Comparison of ENCODE assay signal across 24 cellular contexts in the genomic region with DNA sequence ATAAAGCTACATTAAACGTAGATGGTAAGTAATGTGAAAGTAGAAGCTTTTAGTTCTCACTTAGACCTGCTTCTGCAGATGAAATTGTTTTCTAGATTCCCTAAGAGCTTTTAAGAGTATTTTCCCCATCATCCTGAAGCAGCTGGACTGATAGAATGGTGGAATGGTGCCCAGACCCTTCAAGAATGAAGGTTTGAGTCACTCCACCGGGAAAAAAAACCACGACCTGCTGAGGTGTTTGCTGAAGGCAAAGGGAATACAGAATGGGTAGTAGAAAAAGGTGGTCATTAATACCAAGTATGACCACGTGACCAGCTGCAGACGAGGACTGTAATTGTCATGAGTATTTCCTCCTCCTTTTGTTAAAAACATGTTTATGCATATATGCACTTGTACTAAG.
DNase-seq lines count a peak whose midpoint lies in the region; FAIRE-seq and TF ChIP-seq lines count a peak whose summit lies in the region.
"Had no signal": no experiment of that assay in that cellular context is flagged by ENCODE, and none has a peak within 500 bp of the region (broad histone marks: within the 10 kb centered on the region; RNA-seq: fewer than 3 reads in every experiment).

No MANE protein-coding gene starts in this region.

- no peaks in the 10 kb centered on the region for H3K36me3 Mint-ChIP-seq in astrocyte (ENCODE audit: low read depth, unreplicated experiment)
- H3K36me3 Mint-ChIP-seq: CD14-positive monocyte had no signal

- H3K4me3 ChIP-seq in astrocyte (ENCODE audit: insufficient read depth, low read depth, low read length) (no peak overlapping the region), mammary epithelial cell (replicated peaks in 1 of 3; ENCODE audit: insufficient read depth in 1 of 3, low read depth in 2 of 3, low read length in 3 of 3) (no peak overlapping the region), PC-9 (no peak overlapping the region), Peyer's patch (no peak overlapping the region)
- H3K4me3 ChIP-seq: GM23248 had no signal

- peak; percentile 11 for DNase-seq in DMS53 (lab: John Stamatoyannopoulos, UW)
- DNase-seq in DMS53 treated with DMSO at 0.1 percent for 48 hours (lab: John Stamatoyannopoulos, UW; ENCODE audit: unreplicated experiment): no peak
- peak; percentile 10 for DNase-seq in astrocyte (ENCODE audit: low read depth)
- DNase-seq in mammary epithelial cell: peak; percentile 57
- DNase-seq in NCI-H146 (lab: John Stamatoyannopoulos, UW): no peak
- no peak for DNase-seq in PC-9
- no peak for DNase-seq in Peyer's patch
- DNase-seq: 8988T, DND-41, GM23248, H9, HFFc6, KG1, NCI-H1105, NCI-H1694 treated with DMSO at 0.1 percent for 48 hours, NCI-H2227 treated with DMSO at 0.1 percent for 48 hours, NCI-H510A treated with DMSO at 0.1 percent for 48 hours, NCI-H748 treated with DMSO at 0.1 percent for 48 hours, SIG-M5, SK-N-SH had no signal

- WGBS in mammary epithelial cell (ENCODE audit: low coverage, missing lambda C conversion rate): 35% methylated on average over 4 of the region's 5 CpGs

- H3K79me2 ChIP-seq in astrocyte (ENCODE audit: insufficient read depth, low read length) (no peaks in the 10 kb centered on the region), mammary epithelial cell (ENCODE audit: insufficient read depth, low read length) (no peaks in the 10 kb centered on the region), PC-9 (ENCODE audit: low read depth) (no peaks in the 10 kb centered on the region)

- H3K4me1 ChIP-seq in astrocyte (ENCODE audit: insufficient read depth, low read length) (no peaks in the 10 kb centered on the region), mammary epithelial cell (ENCODE audit: insufficient read depth, low read length) (peaks cover 42% of the 10 kb centered on the region), PC-9 (replicated peaks; ENCODE audit: insufficient read depth) (no peaks in the 10 kb centered on the region), Peyer's patch (no peaks in the 10 kb centered on the region)

- H3K27me3 ChIP-seq in astrocyte (ENCODE audit: insufficient read depth, low read length): no peaks in the 10 kb centered on the region
- H3K27me3 ChIP-seq in mammary epithelial cell (ENCODE audit: insufficient read depth, low read length): no peaks in the 10 kb centered on the region
- H3K27me3 ChIP-seq in PC-9 (ENCODE audit: insufficient read depth, low read depth): no peaks in the 10 kb centered on the region
- H3K27me3 ChIP-seq in Peyer's patch: no peaks in the 10 kb centered on the region

- H3K4me2 ChIP-seq in astrocyte (ENCODE audit: low read length): no peak overlapping the region
- H3K4me2 ChIP-seq in mammary epithelial cell (ENCODE audit: insufficient read depth, low read depth, low read length): no peak overlapping the region
- H3K4me2 ChIP-seq in PC-9: no peak overlapping the region
- H3K4me2 ChIP-seq: SK-N-SH had no signal

- intact Hi-C loops in mammary epithelial cell (cut with micrococcal nuclease) (no loop called here), PC-9 (cut with micrococcal nuclease; ENCODE audit: unreplicated experiment) (no loop called here)

- no peak overlapping the region for H3K9ac ChIP-seq in astrocyte (ENCODE audit: low read length)
- H3K9ac ChIP-seq in mammary epithelial cell (ENCODE audit: insufficient read depth, low read length): no peak overlapping the region
- H3K9ac ChIP-seq: GM23248, SK-N-SH had no signal

- no peaks in the 10 kb centered on the region for H3K9me3 Mint-ChIP-seq in astrocyte (ENCODE audit: unreplicated experiment)

- H2AFZ ChIP-seq in astrocyte (ENCODE audit: low read depth, low read length): no peak overlapping the region
- H2AFZ ChIP-seq in mammary epithelial cell (ENCODE audit: low read depth, low read length): peak overlapping the region; percentile 32
- no peak overlapping the region for H2AFZ ChIP-seq in PC-9
- H2AFZ ChIP-seq: GM23248 had no signal

- CTCF ChIA-PET in mammary epithelial cell (lab: Charles Lee; ENCODE audit: low non-redundant PET): interaction anchor here (0.6 kb wide), 1 partner anchor 201 kb away, joined by 3 read pairs; no protein-coding TSS in a partner anchor
- CTCF ChIA-PET in PC-9 (lab: Charles Lee): interaction anchor here (0.7 kb wide), 1 partner anchor 10 kb away, joined by 4 read pairs; no protein-coding TSS in a partner anchor

- H3K27me3 Mint-ChIP-seq in astrocyte (ENCODE audit: low read depth, unreplicated experiment): no peaks in the 10 kb centered on the region

- H3K4me3 Mint-ChIP-seq in astrocyte (ENCODE audit: unreplicated experiment): no peak overlapping the region
- H3K4me3 Mint-ChIP-seq: B cell, CD14-positive monocyte, H9, HFFc6 had no signal

- POLR2A ChIA-PET in PC-9 (lab: Charles Lee; ENCODE audit: unreplicated experiment): no interaction called here

- no peaks in the 10 kb centered on the region for H3F3A ChIP-seq in PC-9 (ENCODE audit: insufficient read depth, low read depth)

- FAIRE-seq in astrocyte (lab: Jason Lieb, UNC): no peak
- FAIRE-seq: D721Med, GM12891 had no signal

- no peaks in the 10 kb centered on the region for H4K20me1 ChIP-seq in astrocyte (ENCODE audit: insufficient read depth, low read length)
- H4K20me1 ChIP-seq in mammary epithelial cell (ENCODE audit: insufficient read depth, low read length): no peaks in the 10 kb centered on the region
- H4K20me1 ChIP-seq in PC-9 (ENCODE audit: insufficient read depth): no peaks in the 10 kb centered on the region

- dilution Hi-C loops in mammary epithelial cell (cut with HindIII; ENCODE audit: low sequenced_read_pairs): no loop called here

- no peak for TF ChIP-seq POLR2A in Peyer's patch (IDR thresholded peaks at IDR 0.05)

- peaks cover 16% of the 10 kb centered on the region for H3K4me1 Mint-ChIP-seq in astrocyte (ENCODE audit: low read depth, unreplicated experiment)
- H3K4me1 Mint-ChIP-seq: B cell, CD14-positive monocyte had no signal

- H3K9me3 ChIP-seq in astrocyte (ENCODE audit: insufficient read depth, low read depth, low read length) (no peaks in the 10 kb centered on the region), mammary epithelial cell (replicated peaks; ENCODE audit: insufficient read depth, low read length) (no peaks in the 10 kb centered on the region), PC-9 (ENCODE audit: insufficient read depth, low read depth) (no peaks in the 10 kb centered on the region), Peyer's patch (no peaks in the 10 kb centered on the region)
- H3K9me3 ChIP-seq: SK-N-SH had no signal

- in situ Hi-C loops in mammary epithelial cell (cut with MboI; ENCODE audit: low sequenced_read_pairs in 2 of 2): no loop called here

- TF ChIP-seq CTCF in astrocyte (IDR thresholded peaks at IDR 0.05; ENCODE audit: insufficient read depth, low read depth, low read length) (no peak), mammary epithelial cell (conservative IDR thresholded peaks at IDR 0.05 in 1 of 2, IDR thresholded peaks at IDR 0.05 in 1 of 2; ENCODE audit: extremely low read depth in 1 of 2, insufficient read depth in 1 of 2, low read depth in 1 of 2, low read length in 2 of 2) (no peak), PC-9 (conservative IDR thresholded peaks at IDR 0.05) (no peak), Peyer's patch (IDR thresholded peaks at IDR 0.05) (no peak)

- no TSS peak for BruUV-seq in mammary epithelial cell (replicated peaks; lab: Mats Ljungman, UMichigan)
- no TSS peak for BruUV-seq in PC-9 (replicated peaks; lab: Mats Ljungman, UMichigan)

- H3K9me2 ChIP-seq in PC-9 (ENCODE audit: insufficient read depth): no peaks in the 10 kb centered on the region
- H3K9me2 ChIP-seq: SK-N-SH had no signal

- H3K36me3 ChIP-seq in astrocyte (ENCODE audit: insufficient read depth, low read length) (no peaks in the 10 kb centered on the region), mammary epithelial cell (ENCODE audit: insufficient read depth, low read length) (no peaks in the 10 kb centered on the region), PC-9 (ENCODE audit: low read depth) (no peaks in the 10 kb centered on the region), Peyer's patch (no peaks in the 10 kb centered on the region)

- H3K27ac Mint-ChIP-seq in astrocyte (ENCODE audit: unreplicated experiment): no peak overlapping the region
- H3K27ac Mint-ChIP-seq: B cell, H9, HFFc6 had no signal

- H3K27ac ChIP-seq in astrocyte (ENCODE audit: low read depth, low read length) (no peak overlapping the region), mammary epithelial cell (ENCODE audit: insufficient read depth, low read depth, low read length) (no peak overlapping the region), PC-9 (no peak overlapping the region), Peyer's patch (no peak overlapping the region)
- H3K27ac ChIP-seq: GM23248 had no signal

Comparison
In these comparisons a context has a peak if more than half of its experiments do, and no peak if none do; other contexts are left out.
1. DNase-seq: peak in DMS53 (single experiment), astrocyte (single experiment) and mammary epithelial cell (single experiment); none in DMS53 treated with DMSO at 0.1 percent for 48 hours (single experiment), NCI-H146 (single experiment), PC-9 (0 of 2) and Peyer's patch (0 of 3).